ENCODE assay signal across 17 cellular contexts in the genomic region with DNA sequence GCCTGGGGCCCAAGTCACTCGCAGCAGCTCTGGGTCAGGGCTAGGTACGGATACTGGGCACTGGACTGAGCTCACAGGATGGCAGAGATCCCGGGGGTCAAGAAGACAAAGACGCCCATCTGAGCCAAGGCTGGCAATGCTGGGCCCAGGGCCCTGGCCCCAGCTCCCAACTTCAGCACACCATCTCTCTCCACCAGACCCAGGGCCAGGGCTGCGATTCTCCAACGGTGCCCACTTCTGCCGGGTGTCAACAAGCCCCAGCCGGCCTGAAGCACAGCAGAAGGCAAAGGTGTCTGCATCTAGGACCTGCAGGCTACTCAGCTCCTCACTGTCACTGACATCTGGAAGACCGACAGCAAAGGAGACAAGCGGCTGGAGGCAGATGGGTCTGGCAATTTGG.
"Had no signal": no experiment of that assay in that cellular context is flagged by ENCODE, and none has a peak within 500 bp of the region (broad histone marks: within the 10 kb centered on the region; RNA-seq: fewer than 3 reads in every experiment).

No MANE protein-coding gene starts in this region.

- H3K27me3 ChIP-seq: esophagus squamous epithelium, hepatocyte, SJCRH30, suprapubic skin had no signal

- H3K4me3 ChIP-seq: esophagus squamous epithelium, hepatocyte, mucosa of descending colon, SJCRH30, suprapubic skin had no signal

- ATAC-seq: left lobe of liver; mucosa of descending colon; naive thymus-derived CD4-positive, alpha-beta T cell had no signal

- H3K4me3 Mint-ChIP-seq: memory B cell; naive thymus-derived CD4-positive, alpha-beta T cell; stimulated activated naive CD8-positive, alpha-beta T cell treated with anti-CD3 and anti-CD28 coated beads, Interleukin-15, Interleukin-2, amounts not matched to agents 100 ng/mL and 50 ng/mL, for 24 hours had no signal

- H3K9me3 ChIP-seq: esophagus squamous epithelium, mucosa of descending colon, SJCRH30, suprapubic skin had no signal

- H3K27ac ChIP-seq: esophagus squamous epithelium, hepatocyte, SJCRH30, suprapubic skin had no signal

- H3K27ac Mint-ChIP-seq: stimulated activated naive CD8-positive, alpha-beta T cell treated with anti-CD3 and anti-CD28 coated beads, Interleukin-15, Interleukin-2, amounts not matched to agents 100 ng/mL and 50 ng/mL, for 24 hours had no signal

- H3K4me1 ChIP-seq: SJCRH30 had no signal

- H3K27me3 Mint-ChIP-seq: memory B cell; naive thymus-derived CD4-positive, alpha-beta T cell; stimulated activated naive CD8-positive, alpha-beta T cell treated with anti-CD3 and anti-CD28 coated beads, Interleukin-15, Interleukin-2, amounts not matched to agents 100 ng/mL and 50 ng/mL, for 24 hours had no signal

- H3K9me3 Mint-ChIP-seq: memory B cell; naive thymus-derived CD4-positive, alpha-beta T cell; stimulated activated naive CD8-positive, alpha-beta T cell treated with anti-CD3 and anti-CD28 coated beads, Interleukin-15, Interleukin-2, amounts not matched to agents 100 ng/mL and 50 ng/mL, for 24 hours had no signal

- H3K4me2 ChIP-seq: hepatocyte had no signal

- DNase-seq: activated CD4-positive, CD25-positive, alpha-beta regulatory T cell treated with anti-CD3 and anti-CD28 coated beads, Interleukin-2, amount 50 U/mL, for 72 hours; activated naive CD4-positive, alpha-beta T cell; activated T-cell treated with anti-CD3 and anti-CD28 coated beads, Interleukin-2, amount 50 U/mL, for 48 hours; esophagus squamous epithelium; islet precursor cell; mucosa of descending colon; naive thymus-derived CD4-positive, alpha-beta T cell; SJCRH30; small intestine; stimulated activated CD4-positive, alpha-beta T cell treated with anti-CD3 and anti-CD28 coated beads, Interleukin-4, amount 100 ng/mL, for 4 hours; stimulated activated CD8-positive, alpha-beta memory T cell treated with anti-CD3 and anti-CD28 coated beads, Interleukin-4, amount 100 ng/mL, for 48 hours; trophoblast cell had no signal
